ENCODE assay signal across 14 cellular contexts in the genomic region with DNA sequence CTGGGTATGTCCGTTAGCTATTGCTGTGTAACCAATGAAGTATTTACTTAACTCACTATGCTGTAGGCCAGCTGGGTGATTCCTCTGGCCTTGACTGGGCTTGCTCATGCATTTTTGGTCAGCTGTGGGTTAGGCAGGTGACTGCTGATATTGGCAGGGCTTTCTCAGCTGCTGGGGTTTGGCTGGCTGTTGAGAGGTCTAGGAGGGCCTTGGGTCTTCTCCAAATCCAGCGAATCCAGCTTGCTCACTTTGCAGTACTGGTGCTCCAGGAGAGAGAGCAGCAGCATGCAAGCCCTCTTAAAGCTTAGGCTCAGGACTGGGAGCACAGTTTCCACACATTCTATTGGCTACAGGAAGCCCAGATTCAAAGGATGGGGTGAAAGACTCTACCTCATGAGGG.
A peak's percentile ranks its signal among the peaks of the same experiment; 100 is the strongest.
DNase-seq lines count a peak whose midpoint lies in the region; ATAC-seq and TF ChIP-seq lines count a peak whose summit lies in the region.
"Had no signal": no experiment of that assay in that cellular context is flagged by ENCODE, and none has a peak within 500 bp of the region (broad histone marks: within the 10 kb centered on the region; RNA-seq: fewer than 3 reads in every experiment).

No MANE protein-coding gene starts in this region.

- H3K36me3 ChIP-seq in RWPE2 (ENCODE audit: low read depth), result no peaks in the 10 kb centered on the region
- H3K36me3 ChIP-seq in esophagus muscularis mucosa, result no peaks in the 10 kb centered on the region
- no peaks in the 10 kb centered on the region for H3K36me3 ChIP-seq in naive thymus-derived CD4-positive, alpha-beta T cell (ENCODE audit: control insufficient read depth in 2 of 3, insufficient read depth in 3 of 3, low read length in 3 of 3)
- H3K36me3 ChIP-seq: sigmoid colon had no signal

- H3K9me3 Mint-ChIP-seq in naive thymus-derived CD4-positive, alpha-beta T cell, result peaks cover 0 to 3% (median 0%) of the 10 kb centered on the region in 11 donors
- H3K9me3 Mint-ChIP-seq: activated naive CD4-positive, alpha-beta T cell treated with anti-CD3 and anti-CD28 coated beads, Interleukin-2, amount 10 ng/mL, durations not matched to agents 7 days and 5 days; natural killer cell treated with Interleukin-12 subunit alpha and Interleukin-12 subunit beta and Interleukin-15 and Interleukin-18, amount 100 ng/mL, for 72 hours had no signal

- CTCF ChIA-PET in naive thymus-derived CD4-positive, alpha-beta T cell (lab: Charles Lee), result no interaction called here

- H3K4me3 ChIP-seq in RWPE2 (ENCODE audit: severe bottlenecking) (no peak overlapping the region), esophagus muscularis mucosa (no peak overlapping the region)
- H3K4me3 ChIP-seq in naive thymus-derived CD4-positive, alpha-beta T cell (ENCODE audit: low read length), result no peak overlapping the region
- H3K4me3 ChIP-seq: coronary artery, sigmoid colon had no signal

- WGBS in esophagus muscularis mucosa, result 84% methylated on average over 2 of the region's 2 CpGs

- H3K36me3 Mint-ChIP-seq in naive thymus-derived CD4-positive, alpha-beta T cell, result no peaks in the 10 kb centered on the region
- H3K36me3 Mint-ChIP-seq: activated naive CD4-positive, alpha-beta T cell treated with anti-CD3 and anti-CD28 coated beads, Interleukin-2, amount 10 ng/mL, durations not matched to agents 7 days and 5 days; natural killer cell treated with Interleukin-12 subunit alpha and Interleukin-12 subunit beta and Interleukin-15 and Interleukin-18, amount 100 ng/mL, for 72 hours had no signal

- no peaks in the 10 kb centered on the region for H3K9me3 ChIP-seq in RWPE2 (ENCODE audit: severe bottlenecking)
- no peaks in the 10 kb centered on the region for H3K9me3 ChIP-seq in esophagus muscularis mucosa
- H3K9me3 ChIP-seq in naive thymus-derived CD4-positive, alpha-beta T cell (ENCODE audit: control insufficient read depth in 2 of 3, low read length in 3 of 3), result no peaks in the 10 kb centered on the region
- H3K9me3 ChIP-seq: sigmoid colon had no signal

- DNase-seq in GM03348 (ENCODE audit: low spot score) (peak; percentile 64), RWPE2 (ENCODE audit: low spot score) (no peak), esophagus muscularis mucosa (ENCODE audit: extremely low spot score) (peak; percentile 39), renal cortical epithelial cell (ENCODE audit: low read depth) (peak; percentile 9), OCI-M2 (lab: John Stamatoyannopoulos, UW; ENCODE audit: unreplicated experiment) (no peak)
- no peak for DNase-seq in naive thymus-derived CD4-positive, alpha-beta T cell
- DNase-seq: activated naive CD4-positive, alpha-beta T cell treated with anti-CD3 and anti-CD28 coated beads, Interleukin-2, amount 10 ng/mL, durations not matched to agents 7 days and 5 days; NCI-H1105; SIG-M5; sigmoid colon had no signal

- ATAC-seq in RWPE2 (ENCODE audit: low read depth), result peak; percentile 45; the same call in 2 of the 3 replicates
- no peak for ATAC-seq in GM21529 (IDR thresholded peaks at IDR 0.05; ENCODE audit: unreplicated experiment)
- ATAC-seq in naive thymus-derived CD4-positive, alpha-beta T cell, result no peak
- ATAC-seq in HG02610 (IDR thresholded peaks at IDR 0.05; ENCODE audit: unreplicated experiment), result no peak
- ATAC-seq: natural killer cell treated with Interleukin-12 subunit alpha and Interleukin-12 subunit beta and Interleukin-15 and Interleukin-18, amount 100 ng/mL, for 72 hours had no signal

- no peak for TF ChIP-seq POLR2A in esophagus muscularis mucosa (IDR thresholded peaks at IDR 0.05; ENCODE audit: low read depth)

- no peak for TF ChIP-seq EP300 in esophagus muscularis mucosa (IDR thresholded peaks at IDR 0.05)

- H3K27me3 ChIP-seq in RWPE2 (ENCODE audit: insufficient read depth, poor library complexity, severe bottlenecking), result no peaks in the 10 kb centered on the region
- no peaks in the 10 kb centered on the region for H3K27me3 ChIP-seq in esophagus muscularis mucosa
- H3K27me3 ChIP-seq in naive thymus-derived CD4-positive, alpha-beta T cell (ENCODE audit: control insufficient read depth in 2 of 2, insufficient read depth in 2 of 2, low read length in 2 of 2), result no peaks in the 10 kb centered on the region

- H3K4me3 Mint-ChIP-seq in naive thymus-derived CD4-positive, alpha-beta T cell, result no peak overlapping the region
- H3K4me3 Mint-ChIP-seq: activated naive CD4-positive, alpha-beta T cell treated with anti-CD3 and anti-CD28 coated beads, Interleukin-2, amount 10 ng/mL, durations not matched to agents 7 days and 5 days; natural killer cell treated with Interleukin-12 subunit alpha and Interleukin-12 subunit beta and Interleukin-15 and Interleukin-18, amount 100 ng/mL, for 72 hours had no signal

- POLR2A ChIA-PET in naive thymus-derived CD4-positive, alpha-beta T cell (lab: Charles Lee), result no interaction called here

- peaks cover 0 to 27% (median 0%) of the 10 kb centered on the region in 7 donors for H3K4me1 Mint-ChIP-seq in naive thymus-derived CD4-positive, alpha-beta T cell

- H3K27ac Mint-ChIP-seq in naive thymus-derived CD4-positive, alpha-beta T cell, result no peak overlapping the region
- H3K27ac Mint-ChIP-seq: activated naive CD4-positive, alpha-beta T cell treated with anti-CD3 and anti-CD28 coated beads, Interleukin-2, amount 10 ng/mL, durations not matched to agents 7 days and 5 days; natural killer cell treated with Interleukin-12 subunit alpha and Interleukin-12 subunit beta and Interleukin-15 and Interleukin-18, amount 100 ng/mL, for 72 hours had no signal

- TF ChIP-seq CTCF in RWPE2 (IDR thresholded peaks at IDR 0.05; ENCODE audit: poor library complexity, severe bottlenecking) (no peak), esophagus muscularis mucosa (IDR thresholded peaks at IDR 0.05) (no peak)

- H3K27ac ChIP-seq in RWPE2 (ENCODE audit: poor library complexity, severe bottlenecking), result peak overlapping the region; percentile 86
- no peak overlapping the region for H3K27ac ChIP-seq in esophagus muscularis mucosa (replicated peaks in 1 of 4)
- H3K27ac ChIP-seq in naive thymus-derived CD4-positive, alpha-beta T cell (ENCODE audit: low read depth, low read length), result no peak overlapping the region
- H3K27ac ChIP-seq: coronary artery, sigmoid colon had no signal

- intact Hi-C loops in esophagus muscularis mucosa (cut with DNase I), result no loop called here
- intact Hi-C loops in naive thymus-derived CD4-positive, alpha-beta T cell (cut with micrococcal nuclease), result loop anchor here in 1 of 2 donors (5.0 kb wide), 1 partner anchor 589 kb away; the partner anchor contains the start of gene NETO2

- H3K27me3 Mint-ChIP-seq in naive thymus-derived CD4-positive, alpha-beta T cell, result peaks cover 2 to 27% (median 9%) of the 10 kb centered on the region in 5 donors

- peaks cover 16% of the 10 kb centered on the region for H3K4me1 ChIP-seq in RWPE2 (ENCODE audit: insufficient read depth, poor library complexity, severe bottlenecking)
- no peaks in the 10 kb centered on the region for H3K4me1 ChIP-seq in esophagus muscularis mucosa
- H3K4me1 ChIP-seq in naive thymus-derived CD4-positive, alpha-beta T cell (ENCODE audit: control insufficient read depth in 2 of 2, insufficient read depth in 2 of 2, low read length in 2 of 2), result no peaks in the 10 kb centered on the region
- H3K4me1 ChIP-seq: sigmoid colon had no signal

Comparison
In these comparisons a context has a peak if more than half of its experiments do, and no peak if none do; other contexts are left out.
1. DNase-seq: peak in GM03348 (single experiment), esophagus muscularis mucosa (single experiment) and renal cortical epithelial cell (single experiment); none in RWPE2 (single experiment), naive thymus-derived CD4-positive, alpha-beta T cell (0 of 9) and OCI-M2 (single experiment).